Comparison of ENCODE assay signal across 8 cellular contexts in genomic region chr15:69557340-69558137, GRCh38.
A peak's percentile ranks its signal among the peaks of the same experiment; 100 is the strongest.
DNase-seq lines count a peak whose midpoint lies in the region; TF ChIP-seq lines count a peak whose summit lies in the region.

No MANE protein-coding gene starts in this region.

- no peak overlapping the region for H2AK5ac ChIP-seq in mesendoderm (ENCODE audit: low read length)

- H2BK120ac ChIP-seq in mesendoderm (ENCODE audit: low read depth, low read length), result no peak overlapping the region

- no peaks in the 10 kb centered on the region for H3K36me3 Mint-ChIP-seq in T-helper 2 cell treated with Interferon-gamma antibody and Interleukin-4, amounts not matched to agents 5 μg/mL and 100 μg/mL, for 36 hours (ENCODE audit: low read depth)

- in situ Hi-C loops in brain microvascular endothelial cell (cut with HindIII; ENCODE audit: low pct_ligation_motif_present, low sequenced_read_pairs), result no loop called here

- no peak overlapping the region for H3K27ac Mint-ChIP-seq in T-helper 2 cell treated with Interferon-gamma antibody and Interleukin-4, amounts not matched to agents 5 μg/mL and 100 μg/mL, for 36 hours

- H3K4me1 Mint-ChIP-seq in T-helper 2 cell treated with Interferon-gamma antibody and Interleukin-4, amounts not matched to agents 5 μg/mL and 100 μg/mL, for 36 hours (ENCODE audit: low read depth), result no peaks in the 10 kb centered on the region

- H4K8ac ChIP-seq in mesendoderm (ENCODE audit: low read depth, low read length), result no peak overlapping the region

- peaks cover 29% of the 10 kb centered on the region for H3K4me1 ChIP-seq in mesendoderm (ENCODE audit: control insufficient read depth, low read depth, low read length)
- H3K4me1 ChIP-seq in vagina, result peaks cover 14% of the 10 kb centered on the region

- H3K9me3 Mint-ChIP-seq in T-helper 2 cell treated with Interferon-gamma antibody and Interleukin-4, amounts not matched to agents 5 μg/mL and 100 μg/mL, for 36 hours, result no peaks in the 10 kb centered on the region

- H3K4me2 ChIP-seq in mesendoderm (ENCODE audit: low read length), result no peak overlapping the region

- H3K9ac ChIP-seq in mesendoderm (ENCODE audit: low read length), result no peak overlapping the region

- no peak overlapping the region for H2BK5ac ChIP-seq in mesendoderm (ENCODE audit: low read length)

- POLR2A ChIA-PET in BJ (lab: Charles Lee) (interaction anchor here (0.5 kb wide), 1 partner anchor 624 kb away, joined by 8 read pairs; no protein-coding TSS in a partner anchor), HEK293T (lab: Yijun Ruan, JAX) (no interaction called here)

- H3K23ac ChIP-seq in mesendoderm (ENCODE audit: low read length), result no peak overlapping the region

- CTCF ChIA-PET in BJ (lab: Yijun Ruan, JAX), result interaction anchor here (1.4 kb wide), 1 partner anchor 33 kb away, joined by 6 read pairs; no protein-coding TSS in a partner anchor
- CTCF ChIA-PET in HEK293T (lab: Yijun Ruan, JAX), result no interaction called here

- H3K27ac ChIP-seq in brain microvascular endothelial cell (no peak overlapping the region), mesendoderm (ENCODE audit: low read depth, low read length) (no peak overlapping the region), vagina (no peak overlapping the region)

- H3K18ac ChIP-seq in mesendoderm (ENCODE audit: low read length), result no peak overlapping the region

- no peaks in the 10 kb centered on the region for H3K79me1 ChIP-seq in mesendoderm (ENCODE audit: low read length)

- no peak overlapping the region for H3K4me3 Mint-ChIP-seq in T-helper 2 cell treated with Interferon-gamma antibody and Interleukin-4, amounts not matched to agents 5 μg/mL and 100 μg/mL, for 36 hours

- no peaks in the 10 kb centered on the region for H3K9me3 ChIP-seq in vagina

- TF ChIP-seq CTCF in BJ (IDR thresholded peaks at IDR 0.05; ENCODE audit: insufficient read depth, low read depth, low read length) (no peak), brain microvascular endothelial cell (IDR thresholded peaks at IDR 0.05; ENCODE audit: low read depth, low read length, missing control alignments) (no peak), vagina (IDR thresholded peaks at IDR 0.05) (no peak)

- H3K27me3 Mint-ChIP-seq in T-helper 2 cell treated with Interferon-gamma antibody and Interleukin-4, amounts not matched to agents 5 μg/mL and 100 μg/mL, for 36 hours (ENCODE audit: low read depth), result peaks cover 8% of the 10 kb centered on the region

- intact Hi-C loops in vagina (cut with DNase I), result no loop called here

- H4K5ac ChIP-seq in mesendoderm (ENCODE audit: low read length), result no peak overlapping the region

- DNase-seq in BJ (ENCODE audit: low read depth) (peak; percentile 92), LoVo (ENCODE audit: low spot score) (peak; percentile 96), brain microvascular endothelial cell (peak; percentile 86), mesendoderm (peak; percentile 84), vagina (ENCODE audit: extremely low spot score in 2 of 2) (no peak), HEK293T (ENCODE audit: extremely low spot score) (no peak)
- no peak for DNase-seq in T-helper 2 cell treated with Interferon-gamma antibody and Interleukin-4, amounts not matched to agents 5 μg/mL and 100 μg/mL, for 36 hours (ENCODE audit: low spot score)
- no peak for DNase-seq in effector CD4-positive, alpha-beta T cell

- H3K27me3 ChIP-seq in BJ (ENCODE audit: control insufficient read depth, insufficient read depth, low read length) (peaks cover 5% of the 10 kb centered on the region), brain microvascular endothelial cell (replicated peaks) (peaks cover 15% of the 10 kb centered on the region), mesendoderm (ENCODE audit: insufficient read depth, low read length, poor library complexity) (no peaks in the 10 kb centered on the region), vagina (no peaks in the 10 kb centered on the region)

- no peak overlapping the region for H3K56ac ChIP-seq in mesendoderm (ENCODE audit: low read length)

- no peak for TF ChIP-seq POLR2A in vagina (IDR thresholded peaks at IDR 0.05)

- no CpG with 5 or more reads among the region's 6 CpGs for WGBS in mesendoderm (ENCODE audit: extremely low coverage, insufficient coverage, low lambda C conversion rate)

- no peak overlapping the region for H3K4ac ChIP-seq in mesendoderm (ENCODE audit: low read depth, low read length)

- H3K36me3 ChIP-seq in BJ (ENCODE audit: control insufficient read depth, insufficient read depth, low read length), result no peaks in the 10 kb centered on the region
- no peaks in the 10 kb centered on the region for H3K36me3 ChIP-seq in brain microvascular endothelial cell (replicated peaks)
- no peaks in the 10 kb centered on the region for H3K36me3 ChIP-seq in mesendoderm (ENCODE audit: control insufficient read depth, insufficient read depth, low read length)
- no peaks in the 10 kb centered on the region for H3K36me3 ChIP-seq in vagina

- H3K4me3 ChIP-seq in BJ (ENCODE audit: low read depth, low read length), result no peak overlapping the region
- H3K4me3 ChIP-seq in brain microvascular endothelial cell (ENCODE audit: low read depth, low read length), result no peak overlapping the region
- no peak overlapping the region for H3K4me3 ChIP-seq in mesendoderm (ENCODE audit: low read length)
- H3K4me3 ChIP-seq in vagina, result no peak overlapping the region

- H2BK15ac ChIP-seq in mesendoderm (replicated peaks; ENCODE audit: low read depth), result no peak overlapping the region

- no peaks in the 10 kb centered on the region for H3K79me2 ChIP-seq in mesendoderm (ENCODE audit: control insufficient read depth, insufficient read depth, low read length)

TF ChIP-seq in HEK293T, 16 proteins besides CTCF, POLR2A, EP300 and RAD21:
- TF ChIP-seq ZNF384 (IDR thresholded peaks at IDR 0.05), result no peak
- TF ChIP-seq CTBP1 (IDR thresholded peaks at IDR 0.05; ENCODE audit: borderline replicate concordance), result no peak
- TF ChIP-seq TARDBP (IDR thresholded peaks at IDR 0.05), result no peak
- no peak for TF ChIP-seq FOXM1 (IDR thresholded peaks at IDR 0.05; ENCODE audit: borderline replicate concordance)
- TF ChIP-seq FOXA1 (IDR thresholded peaks at IDR 0.05), result no peak

Comparison
In these comparisons a context has a peak if more than half of its experiments do, and no peak if none do; other contexts are left out.
1. DNase-seq: peak in BJ (single experiment), LoVo (single experiment), brain microvascular endothelial cell (single experiment) and mesendoderm (single experiment); none in T-helper 2 cell treated with Interferon-gamma antibody and Interleukin-4, amounts not matched to agents 5 μg/mL and 100 μg/mL, for 36 hours (single experiment), vagina (0 of 2), HEK293T (single experiment) and effector CD4-positive, alpha-beta T cell (single experiment).